Comparison of ENCODE assay signal across 1 cellular context in the genomic region with DNA sequence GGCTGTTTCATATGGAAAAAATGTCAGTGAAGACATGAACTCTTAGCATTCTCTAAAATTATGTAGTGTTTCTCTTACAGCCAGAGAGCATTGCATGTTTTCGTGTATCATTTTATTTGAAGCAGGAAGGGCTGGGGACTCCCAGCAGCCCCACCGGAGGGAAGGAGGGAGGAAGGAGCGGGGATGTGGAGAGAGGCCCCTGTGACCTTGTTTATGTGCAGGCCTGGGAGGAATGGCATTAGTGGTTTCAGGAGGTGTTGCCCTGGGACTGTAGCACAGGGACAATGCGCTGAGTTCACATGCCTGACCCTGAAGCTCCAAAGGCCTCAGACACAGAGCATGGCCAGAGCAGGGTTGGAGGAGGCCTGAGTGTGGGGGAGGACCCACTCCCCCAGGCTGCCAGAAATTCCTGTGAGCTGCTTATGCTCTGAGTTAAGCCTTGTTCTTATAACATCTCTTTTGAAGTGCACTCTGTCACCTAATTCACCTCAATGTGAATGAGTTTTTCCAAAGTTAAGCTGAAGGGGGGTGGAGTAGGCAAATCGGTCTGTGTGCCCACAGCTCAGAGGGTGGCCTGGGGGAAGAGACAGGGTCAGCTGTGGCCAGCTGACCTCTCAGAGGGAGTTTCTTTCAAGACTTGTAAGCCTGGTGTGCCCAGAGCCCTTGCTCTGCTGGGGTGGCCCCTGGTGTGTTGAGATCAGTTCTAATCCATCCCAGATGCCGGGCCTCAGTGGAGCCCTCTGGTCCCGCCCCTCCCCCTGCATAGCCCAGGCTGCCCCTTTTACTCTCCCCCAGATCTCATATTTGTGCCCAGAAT.
TF ChIP-seq lines count a peak whose summit lies in the region.

No MANE protein-coding gene starts in this region.

TF ChIP-seq in HepG2, 621 proteins besides CTCF, POLR2A, EP300 and RAD21 (continued from another document and continues in another):
- TF ChIP-seq, protein P1, sequence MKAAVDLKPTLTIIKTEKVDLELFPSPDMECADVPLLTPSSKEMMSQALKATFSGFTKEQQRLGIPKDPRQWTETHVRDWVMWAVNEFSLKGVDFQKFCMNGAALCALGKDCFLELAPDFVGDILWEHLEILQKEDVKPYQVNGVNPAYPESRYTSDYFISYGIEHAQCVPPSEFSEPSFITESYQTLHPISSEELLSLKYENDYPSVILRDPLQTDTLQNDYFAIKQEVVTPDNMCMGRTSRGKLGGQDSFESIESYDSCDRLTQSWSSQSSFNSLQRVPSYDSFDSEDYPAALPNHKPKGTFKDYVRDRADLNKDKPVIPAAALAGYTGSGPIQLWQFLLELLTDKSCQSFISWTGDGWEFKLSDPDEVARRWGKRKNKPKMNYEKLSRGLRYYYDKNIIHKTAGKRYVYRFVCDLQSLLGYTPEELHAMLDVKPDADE (CRISPR knock-in tag; IDR thresholded peaks at IDR 0.05) = no peak
- no peak for TF ChIP-seq ZNF766 (CRISPR knock-in tag; IDR thresholded peaks at IDR 0.05; ENCODE audit: borderline replicate concordance)
- peak; percentile 58; the same call in 1 of the 2 replicates for TF ChIP-seq ZNF317 (CRISPR knock-in tag; IDR thresholded peaks at IDR 0.05)
- TF ChIP-seq HDAC1 (CRISPR knock-in tag; IDR thresholded peaks at IDR 0.05) = peak; percentile 80
- TF ChIP-seq ASH2L (IDR thresholded peaks at IDR 0.05; ENCODE audit: insufficient read length, low read depth, low read length) = peak; percentile 36
- TF ChIP-seq IKZF4 (CRISPR knock-in tag; IDR thresholded peaks at IDR 0.05; ENCODE audit: borderline replicate concordance, low read depth, not compliant biosample characterization) = no peak
- no peak for TF ChIP-seq HNRNPUL1 (IDR thresholded peaks at IDR 0.05; ENCODE audit: low read depth, low read length)
- TF ChIP-seq, protein P2, sequence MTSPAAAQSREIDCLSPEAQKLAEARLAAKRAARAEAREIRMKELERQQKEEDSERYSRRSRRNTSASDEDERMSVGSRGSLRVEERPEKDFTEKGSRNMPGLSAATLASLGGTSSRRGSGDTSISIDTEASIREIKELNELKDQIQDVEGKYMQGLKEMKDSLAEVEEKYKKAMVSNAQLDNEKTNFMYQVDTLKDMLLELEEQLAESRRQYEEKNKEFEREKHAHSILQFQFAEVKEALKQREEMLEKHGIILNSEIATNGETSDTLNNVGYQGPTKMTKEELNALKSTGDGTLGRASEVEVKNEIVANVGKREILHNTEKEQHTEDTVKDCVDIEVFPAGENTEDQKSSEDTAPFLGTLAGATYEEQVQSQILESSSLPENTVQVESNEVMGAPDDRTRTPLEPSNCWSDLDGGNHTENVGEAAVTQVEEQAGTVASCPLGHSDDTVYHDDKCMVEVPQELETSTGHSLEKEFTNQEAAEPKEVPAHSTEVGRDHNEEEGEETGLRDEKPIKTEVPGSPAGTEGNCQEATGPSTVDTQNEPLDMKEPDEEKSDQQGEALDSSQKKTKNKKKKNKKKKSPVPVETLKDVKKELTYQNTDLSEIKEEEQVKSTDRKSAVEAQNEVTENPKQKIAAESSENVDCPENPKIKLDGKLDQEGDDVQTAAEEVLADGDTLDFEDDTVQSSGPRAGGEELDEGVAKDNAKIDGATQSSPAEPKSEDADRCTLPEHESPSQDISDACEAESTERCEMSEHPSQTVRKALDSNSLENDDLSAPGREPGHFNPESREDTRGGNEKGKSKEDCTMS (CRISPR knock-in tag; conservative IDR thresholded peaks at IDR 0.05) = no peak
- TF ChIP-seq, protein P3, sequence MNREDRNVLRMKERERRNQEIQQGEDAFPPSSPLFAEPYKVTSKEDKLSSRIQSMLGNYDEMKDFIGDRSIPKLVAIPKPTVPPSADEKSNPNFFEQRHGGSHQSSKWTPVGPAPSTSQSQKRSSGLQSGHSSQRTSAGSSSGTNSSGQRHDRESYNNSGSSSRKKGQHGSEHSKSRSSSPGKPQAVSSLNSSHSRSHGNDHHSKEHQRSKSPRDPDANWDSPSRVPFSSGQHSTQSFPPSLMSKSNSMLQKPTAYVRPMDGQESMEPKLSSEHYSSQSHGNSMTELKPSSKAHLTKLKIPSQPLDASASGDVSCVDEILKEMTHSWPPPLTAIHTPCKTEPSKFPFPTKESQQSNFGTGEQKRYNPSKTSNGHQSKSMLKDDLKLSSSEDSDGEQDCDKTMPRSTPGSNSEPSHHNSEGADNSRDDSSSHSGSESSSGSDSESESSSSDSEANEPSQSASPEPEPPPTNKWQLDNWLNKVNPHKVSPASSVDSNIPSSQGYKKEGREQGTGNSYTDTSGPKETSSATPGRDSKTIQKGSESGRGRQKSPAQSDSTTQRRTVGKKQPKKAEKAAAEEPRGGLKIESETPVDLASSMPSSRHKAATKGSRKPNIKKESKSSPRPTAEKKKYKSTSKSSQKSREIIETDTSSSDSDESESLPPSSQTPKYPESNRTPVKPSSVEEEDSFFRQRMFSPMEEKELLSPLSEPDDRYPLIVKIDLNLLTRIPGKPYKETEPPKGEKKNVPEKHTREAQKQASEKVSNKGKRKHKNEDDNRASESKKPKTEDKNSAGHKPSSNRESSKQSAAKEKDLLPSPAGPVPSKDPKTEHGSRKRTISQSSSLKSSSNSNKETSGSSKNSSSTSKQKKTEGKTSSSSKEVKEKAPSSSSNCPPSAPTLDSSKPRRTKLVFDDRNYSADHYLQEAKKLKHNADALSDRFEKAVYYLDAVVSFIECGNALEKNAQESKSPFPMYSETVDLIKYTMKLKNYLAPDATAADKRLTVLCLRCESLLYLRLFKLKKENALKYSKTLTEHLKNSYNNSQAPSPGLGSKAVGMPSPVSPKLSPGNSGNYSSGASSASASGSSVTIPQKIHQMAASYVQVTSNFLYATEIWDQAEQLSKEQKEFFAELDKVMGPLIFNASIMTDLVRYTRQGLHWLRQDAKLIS (CRISPR knock-in tag; IDR thresholded peaks at IDR 0.05) = no peak
- TF ChIP-seq HNRNPL (IDR thresholded peaks at IDR 0.05; ENCODE audit: low read depth, low read length) = no peak
- TF ChIP-seq ZNF235 (CRISPR knock-in tag; IDR thresholded peaks at IDR 0.05; ENCODE audit: borderline replicate concordance) = no peak
- TF ChIP-seq, protein P4, sequence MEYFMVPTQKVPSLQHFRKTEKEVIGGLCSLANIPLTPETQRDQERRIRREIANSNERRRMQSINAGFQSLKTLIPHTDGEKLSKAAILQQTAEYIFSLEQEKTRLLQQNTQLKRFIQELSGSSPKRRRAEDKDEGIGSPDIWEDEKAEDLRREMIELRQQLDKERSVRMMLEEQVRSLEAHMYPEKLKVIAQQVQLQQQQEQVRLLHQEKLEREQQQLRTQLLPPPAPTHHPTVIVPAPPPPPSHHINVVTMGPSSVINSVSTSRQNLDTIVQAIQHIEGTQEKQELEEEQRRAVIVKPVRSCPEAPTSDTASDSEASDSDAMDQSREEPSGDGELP (IDR thresholded peaks at IDR 0.05; ENCODE audit: borderline replicate concordance, low read depth) = no peak
- TF ChIP-seq, protein P5, sequence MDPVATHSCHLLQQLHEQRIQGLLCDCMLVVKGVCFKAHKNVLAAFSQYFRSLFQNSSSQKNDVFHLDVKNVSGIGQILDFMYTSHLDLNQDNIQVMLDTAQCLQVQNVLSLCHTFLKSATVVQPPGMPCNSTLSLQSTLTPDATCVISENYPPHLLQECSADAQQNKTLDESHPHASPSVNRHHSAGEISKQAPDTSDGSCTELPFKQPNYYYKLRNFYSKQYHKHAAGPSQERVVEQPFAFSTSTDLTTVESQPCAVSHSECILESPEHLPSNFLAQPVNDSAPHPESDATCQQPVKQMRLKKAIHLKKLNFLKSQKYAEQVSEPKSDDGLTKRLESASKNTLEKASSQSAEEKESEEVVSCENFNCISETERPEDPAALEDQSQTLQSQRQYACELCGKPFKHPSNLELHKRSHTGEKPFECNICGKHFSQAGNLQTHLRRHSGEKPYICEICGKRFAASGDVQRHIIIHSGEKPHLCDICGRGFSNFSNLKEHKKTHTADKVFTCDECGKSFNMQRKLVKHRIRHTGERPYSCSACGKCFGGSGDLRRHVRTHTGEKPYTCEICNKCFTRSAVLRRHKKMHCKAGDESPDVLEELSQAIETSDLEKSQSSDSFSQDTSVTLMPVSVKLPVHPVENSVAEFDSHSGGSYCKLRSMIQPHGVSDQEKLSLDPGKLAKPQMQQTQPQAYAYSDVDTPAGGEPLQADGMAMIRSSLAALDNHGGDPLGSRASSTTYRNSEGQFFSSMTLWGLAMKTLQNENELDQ (CRISPR knock-in tag; IDR thresholded peaks at IDR 0.05; ENCODE audit: borderline replicate concordance) = no peak
- TF ChIP-seq ZNF660 (CRISPR knock-in tag; IDR thresholded peaks at IDR 0.05; ENCODE audit: borderline replicate concordance, low read depth) = no peak
- no peak for TF ChIP-seq SP2 (CRISPR knock-in tag; IDR thresholded peaks at IDR 0.05)
- no peak for TF ChIP-seq ZNF782 (CRISPR knock-in tag; IDR thresholded peaks at IDR 0.05; ENCODE audit: borderline replicate concordance)
- TF ChIP-seq ZNF562 (CRISPR knock-in tag; IDR thresholded peaks at IDR 0.05; ENCODE audit: borderline replicate concordance) = no peak
- 0 out of 2 replicates have a peak, but pooled peaks have one; percentile 30 for TF ChIP-seq PAX8 (CRISPR knock-in tag; IDR thresholded peaks at IDR 0.05; ENCODE audit: borderline replicate concordance)
- TF ChIP-seq JDP2 (CRISPR knock-in tag; IDR thresholded peaks at IDR 0.05; ENCODE audit: borderline replicate concordance) = no peak
- peak; percentile 51; the same call in 1 of the 2 replicates for TF ChIP-seq ATF7-NPFF (CRISPR knock-in tag; IDR thresholded peaks at IDR 0.05; ENCODE audit: low read depth)
- TF ChIP-seq GATAD1 (CRISPR knock-in tag; IDR thresholded peaks at IDR 0.05) = no peak
- TF ChIP-seq, protein P6, sequence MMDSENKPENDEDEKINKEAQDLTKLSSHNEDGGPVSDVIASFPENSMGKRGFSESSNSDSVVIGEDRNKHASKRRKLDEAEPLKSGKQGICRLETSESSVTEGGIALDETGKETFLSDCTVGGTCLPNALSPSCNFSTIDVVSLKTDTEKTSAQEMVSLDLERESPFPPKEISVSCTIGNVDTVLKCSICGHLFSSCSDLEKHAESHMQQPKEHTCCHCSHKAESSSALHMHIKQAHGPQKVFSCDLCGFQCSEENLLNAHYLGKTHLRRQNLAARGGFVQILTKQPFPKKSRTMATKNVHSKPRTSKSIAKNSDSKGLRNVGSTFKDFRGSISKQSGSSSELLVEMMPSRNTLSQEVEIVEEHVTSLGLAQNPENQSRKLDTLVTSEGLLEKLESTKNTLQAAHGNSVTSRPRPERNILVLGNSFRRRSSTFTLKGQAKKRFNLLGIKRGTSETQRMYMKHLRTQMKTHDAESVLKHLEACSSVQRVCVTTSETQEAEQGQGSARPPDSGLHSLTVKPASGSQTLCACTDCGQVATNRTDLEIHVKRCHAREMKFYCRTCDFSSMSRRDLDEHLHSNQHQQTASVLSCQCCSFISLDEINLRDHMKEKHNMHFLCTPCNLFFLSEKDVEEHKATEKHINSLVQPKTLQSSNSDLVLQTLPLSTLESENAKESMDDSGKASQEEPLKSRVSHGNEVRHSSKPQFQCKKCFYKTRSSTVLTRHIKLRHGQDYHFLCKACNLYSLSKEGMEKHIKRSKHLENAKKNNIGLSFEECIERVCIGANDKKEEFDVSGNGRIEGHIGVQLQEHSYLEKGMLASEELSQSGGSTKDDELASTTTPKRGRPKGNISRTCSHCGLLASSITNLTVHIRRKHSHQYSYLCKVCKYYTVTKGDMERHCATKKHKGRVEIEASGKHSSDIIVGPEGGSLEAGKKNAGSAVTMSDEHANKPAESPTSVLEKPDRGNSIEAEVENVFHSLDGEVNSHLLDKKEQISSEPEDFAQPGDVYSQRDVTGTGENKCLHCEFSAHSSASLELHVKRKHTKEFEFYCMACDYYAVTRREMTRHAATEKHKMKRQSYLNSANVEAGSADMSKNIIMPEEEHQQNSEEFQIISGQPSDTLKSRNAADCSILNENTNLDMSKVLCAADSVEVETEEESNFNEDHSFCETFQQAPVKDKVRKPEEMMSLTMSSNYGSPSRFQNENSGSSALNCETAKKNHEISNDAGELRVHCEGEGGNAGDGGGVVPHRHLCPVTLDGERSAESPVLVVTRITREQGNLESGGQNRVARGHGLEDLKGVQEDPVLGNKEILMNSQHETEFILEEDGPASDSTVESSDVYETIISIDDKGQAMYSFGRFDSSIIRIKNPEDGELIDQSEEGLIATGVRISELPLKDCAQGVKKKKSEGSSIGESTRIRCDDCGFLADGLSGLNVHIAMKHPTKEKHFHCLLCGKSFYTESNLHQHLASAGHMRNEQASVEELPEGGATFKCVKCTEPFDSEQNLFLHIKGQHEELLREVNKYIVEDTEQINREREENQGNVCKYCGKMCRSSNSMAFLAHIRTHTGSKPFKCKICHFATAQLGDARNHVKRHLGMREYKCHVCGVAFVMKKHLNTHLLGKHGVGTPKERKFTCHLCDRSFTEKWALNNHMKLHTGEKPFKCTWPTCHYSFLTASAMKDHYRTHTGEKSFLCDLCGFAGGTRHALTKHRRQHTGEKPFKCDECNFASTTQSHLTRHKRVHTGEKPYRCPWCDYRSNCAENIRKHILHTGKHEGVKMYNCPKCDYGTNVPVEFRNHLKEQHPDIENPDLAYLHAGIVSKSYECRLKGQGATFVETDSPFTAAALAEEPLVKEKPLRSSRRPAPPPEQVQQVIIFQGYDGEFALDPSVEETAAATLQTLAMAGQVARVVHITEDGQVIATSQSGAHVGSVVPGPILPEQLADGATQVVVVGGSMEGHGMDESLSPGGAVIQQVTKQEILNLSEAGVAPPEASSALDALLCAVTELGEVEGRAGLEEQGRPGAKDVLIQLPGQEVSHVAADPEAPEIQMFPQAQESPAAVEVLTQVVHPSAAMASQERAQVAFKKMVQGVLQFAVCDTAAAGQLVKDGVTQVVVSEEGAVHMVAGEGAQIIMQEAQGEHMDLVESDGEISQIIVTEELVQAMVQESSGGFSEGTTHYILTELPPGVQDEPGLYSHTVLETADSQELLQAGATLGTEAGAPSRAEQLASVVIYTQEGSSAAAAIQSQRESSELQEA (CRISPR knock-in tag; IDR thresholded peaks at IDR 0.05; ENCODE audit: not compliant biosample characterization) = no peak
- TF ChIP-seq CREB1 (IDR thresholded peaks at IDR 0.05) = no peak
- TF ChIP-seq CREB1 (CRISPR knock-in tag; IDR thresholded peaks at IDR 0.05) = no peak
- TF ChIP-seq, protein P7, sequence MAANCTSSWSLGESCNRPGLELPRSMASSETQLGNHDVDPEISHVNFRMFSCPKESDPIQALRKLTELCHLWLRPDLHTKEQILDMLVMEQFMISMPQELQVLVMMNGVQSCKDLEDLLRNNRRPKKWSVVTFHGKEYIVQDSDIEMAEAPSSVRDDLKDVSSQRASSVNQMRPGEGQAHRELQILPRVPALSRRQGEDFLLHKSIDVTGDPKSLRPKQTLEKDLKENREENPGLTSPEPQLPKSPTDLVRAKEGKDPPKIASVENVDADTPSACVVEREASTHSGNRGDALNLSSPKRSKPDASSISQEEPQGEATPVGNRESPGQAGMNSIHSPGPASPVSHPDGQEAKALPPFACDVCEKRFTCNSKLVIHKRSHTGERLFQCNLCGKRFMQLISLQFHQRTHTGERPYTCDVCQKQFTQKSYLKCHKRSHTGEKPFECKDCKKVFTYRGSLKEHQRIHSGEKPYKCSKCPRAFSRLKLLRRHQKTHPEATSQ (CRISPR knock-in tag; IDR thresholded peaks at IDR 0.05; ENCODE audit: borderline replicate concordance) = no peak
- TF ChIP-seq, protein P8, sequence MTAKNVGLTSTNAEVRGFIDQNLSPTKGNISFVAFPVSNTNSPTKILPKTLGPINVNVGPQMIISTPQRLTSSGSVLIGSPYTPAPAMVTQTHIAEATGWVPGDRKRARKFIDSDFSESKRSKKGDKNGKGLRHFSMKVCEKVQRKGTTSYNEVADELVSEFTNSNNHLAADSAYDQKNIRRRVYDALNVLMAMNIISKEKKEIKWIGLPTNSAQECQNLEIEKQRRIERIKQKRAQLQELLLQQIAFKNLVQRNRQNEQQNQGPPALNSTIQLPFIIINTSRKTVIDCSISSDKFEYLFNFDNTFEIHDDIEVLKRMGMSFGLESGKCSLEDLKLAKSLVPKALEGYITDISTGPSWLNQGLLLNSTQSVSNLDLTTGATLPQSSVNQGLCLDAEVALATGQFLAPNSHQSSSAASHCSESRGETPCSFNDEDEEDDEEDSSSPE (CRISPR knock-in tag; IDR thresholded peaks at IDR 0.05) = no peak; the same call in 1 of the 2 replicates
- no peak for TF ChIP-seq KAT7 (CRISPR knock-in tag; IDR thresholded peaks at IDR 0.05; ENCODE audit: borderline replicate concordance)
- peak; percentile 54; the same call in 1 of the 2 replicates for TF ChIP-seq ZSCAN31 (CRISPR knock-in tag; IDR thresholded peaks at IDR 0.05; ENCODE audit: low read depth)
- TF ChIP-seq CHD4 (IDR thresholded peaks at IDR 0.05; ENCODE audit: borderline replicate concordance, low read length) = no peak
- no peak for TF ChIP-seq REXO4 (CRISPR knock-in tag; IDR thresholded peaks at IDR 0.05; ENCODE audit: borderline replicate concordance)
